ENCODE assay signal across 18 cellular contexts in genomic region chr12:115672506-115673080, GRCh38.
A peak's percentile ranks its signal among the peaks of the same experiment; 100 is the strongest.
DNase-seq lines count a peak whose midpoint lies in the region; ATAC-seq and TF ChIP-seq lines count a peak whose summit lies in the region.
"Had no signal": no experiment of that assay in that cellular context is flagged by ENCODE, and none has a peak within 500 bp of the region (broad histone marks: within the 10 kb centered on the region; RNA-seq: fewer than 3 reads in every experiment).

No MANE protein-coding gene starts in this region.

- no peaks in the 10 kb centered on the region for H3K36me3 ChIP-seq in neural cell (ENCODE audit: insufficient read depth, low read length)
- no peaks in the 10 kb centered on the region for H3K36me3 ChIP-seq in mucosa of descending colon (ENCODE audit: low read depth)

- peak overlapping the region; percentile 46 for H3K27ac ChIP-seq in neural cell (ENCODE audit: low read length)
- H3K27ac ChIP-seq: GM23248 had no signal

- no peaks in the 10 kb centered on the region for H4K20me1 ChIP-seq in neural cell (ENCODE audit: insufficient read depth)

- intact Hi-C loops in mucosa of descending colon (cut with DNase I, micrococcal nuclease): no loop called here
- intact Hi-C loops in activated CD4-positive, alpha-beta memory T cell treated with anti-CD3 and anti-CD28 coated beads for 36 hours (cut with micrococcal nuclease): no loop called here

- TF ChIP-seq EP300 in neural cell (conservative IDR thresholded peaks at IDR 0.05; ENCODE audit: poor library complexity, severe bottlenecking): peak; percentile 89

- H3K4me3 ChIP-seq in neural cell (ENCODE audit: low read length) (no peak overlapping the region), mucosa of descending colon (no peak overlapping the region)
- H3K4me3 ChIP-seq: GM23248 had no signal

- TF ChIP-seq CTCF in neural cell (IDR thresholded peaks at IDR 0.05; ENCODE audit: poor library complexity, severe bottlenecking) (no peak), mucosa of descending colon (IDR thresholded peaks at IDR 0.05) (no peak)

- in situ Hi-C loops in G401 (cut with HindIII; ENCODE audit: low sequenced_read_pairs): no loop called here

- H3K9me3 Mint-ChIP-seq in activated CD4-positive, alpha-beta memory T cell treated with anti-CD3 and anti-CD28 coated beads for 36 hours: peaks cover 10% of the 10 kb centered on the region

- no peaks in the 10 kb centered on the region for H3K4me1 ChIP-seq in mucosa of descending colon (ENCODE audit: low read depth)

- DNase-seq in G401 (ENCODE audit: low spot score) (peak; percentile 82), cerebellum (ENCODE audit: low spot score) (peak; percentile 44), retina (peak; percentile 91), mucosa of descending colon (no peak)
- DNase-seq in stimulated activated naive CD8-positive, alpha-beta T cell treated with anti-CD3 and anti-CD28 coated beads, Interleukin-15, Interleukin-2, amounts not matched to agents 100 U/mL and 50 U/mL, for 24 hours: no peak
- DNase-seq in activated CD4-positive, alpha-beta memory T cell treated with anti-CD3 and anti-CD28 coated beads for 36 hours: no peak
- DNase-seq: CD4-positive, alpha-beta T cell; CD8-positive, alpha-beta memory T cell; DMS 273 treated with DMSO at 0.1 percent for 48 hours; DMS79; EL; GF-D8; GM23248; H7; HCEC 1CT had no signal

- CTCF ChIA-PET in activated CD4-positive, alpha-beta memory T cell treated with anti-CD3 and anti-CD28 coated beads for 36 hours (lab: Charles Lee): no interaction called here

- peak; percentile 16 for TF ChIP-seq RAD21 in neural cell (conservative IDR thresholded peaks at IDR 0.05)

- H3F3A ChIP-seq in neural cell (ENCODE audit: insufficient read depth, low read length, poor library complexity, severe bottlenecking): no peaks in the 10 kb centered on the region

- H3K27me3 ChIP-seq in neural cell (ENCODE audit: insufficient read depth, low read depth, low read length): no peaks in the 10 kb centered on the region

- no peaks in the 10 kb centered on the region for H3K79me2 ChIP-seq in neural cell (replicated peaks; ENCODE audit: insufficient read depth, low read length)

- no peaks in the 10 kb centered on the region for H3K4me1 Mint-ChIP-seq in activated CD4-positive, alpha-beta memory T cell treated with anti-CD3 and anti-CD28 coated beads for 36 hours (ENCODE audit: low read depth)
- H3K4me1 Mint-ChIP-seq: CD14-positive monocyte; CD8-positive, alpha-beta memory T cell had no signal

- H3K27me3 Mint-ChIP-seq in activated CD4-positive, alpha-beta memory T cell treated with anti-CD3 and anti-CD28 coated beads for 36 hours: no peaks in the 10 kb centered on the region

- H3K4me2 ChIP-seq in neural cell (ENCODE audit: low read length): no peak overlapping the region

- no peak overlapping the region for H2AFZ ChIP-seq in neural cell (ENCODE audit: low read depth, low read length)
- H2AFZ ChIP-seq: GM23248 had no signal

- no peaks in the 10 kb centered on the region for H3K36me3 Mint-ChIP-seq in activated CD4-positive, alpha-beta memory T cell treated with anti-CD3 and anti-CD28 coated beads for 36 hours
- H3K36me3 Mint-ChIP-seq: CD14-positive monocyte; CD8-positive, alpha-beta memory T cell had no signal

- H3K9me3 ChIP-seq in neural cell (ENCODE audit: low read length) (peaks cover 4% of the 10 kb centered on the region), mucosa of descending colon (no peaks in the 10 kb centered on the region)

- ATAC-seq in GM18870 (IDR thresholded peaks at IDR 0.05; ENCODE audit: unreplicated experiment) (no peak), mucosa of descending colon (no peak)
- ATAC-seq in stimulated activated naive CD8-positive, alpha-beta T cell treated with anti-CD3 and anti-CD28 coated beads, Interleukin-15, Interleukin-2, amounts not matched to agents 100 U/mL and 50 U/mL, for 24 hours: no peak

- no peak overlapping the region for H3K27ac Mint-ChIP-seq in activated CD4-positive, alpha-beta memory T cell treated with anti-CD3 and anti-CD28 coated beads for 36 hours
- H3K27ac Mint-ChIP-seq: CD14-positive monocyte; CD4-positive, alpha-beta T cell; CD8-positive, alpha-beta memory T cell had no signal

- H3K9me2 ChIP-seq in neural cell (ENCODE audit: insufficient read depth, low read length): no peaks in the 10 kb centered on the region

- no peak overlapping the region for H3K4me3 Mint-ChIP-seq in activated CD4-positive, alpha-beta memory T cell treated with anti-CD3 and anti-CD28 coated beads for 36 hours
- H3K4me3 Mint-ChIP-seq: CD14-positive monocyte; CD4-positive, alpha-beta T cell; CD8-positive, alpha-beta memory T cell had no signal

- no peak overlapping the region for H3K9ac ChIP-seq in neural cell (ENCODE audit: low read length)
- H3K9ac ChIP-seq: GM23248 had no signal

- POLR2A ChIA-PET in activated CD4-positive, alpha-beta memory T cell treated with anti-CD3 and anti-CD28 coated beads for 36 hours (lab: Charles Lee): no interaction called here

TF ChIP-seq in neural cell, 6 proteins besides CTCF, POLR2A, EP300 and RAD21:
- TF ChIP-seq TAF1 (IDR thresholded peaks at IDR 0.05; ENCODE audit: low read depth) (no peak), POLR2AphosphoS5 (IDR thresholded peaks at IDR 0.05) (peak; percentile 56), SMC3 (conservative IDR thresholded peaks at IDR 0.05; ENCODE audit: poor library complexity) (no peak), EZH2 (IDR thresholded peaks at IDR 0.05; ENCODE audit: borderline replicate concordance, insufficient read depth, low read length, poor library complexity, severe bottlenecking) (no peak), MXI1 (conservative IDR thresholded peaks at IDR 0.05; ENCODE audit: poor library complexity, severe bottlenecking) (no peak)
- TF ChIP-seq, protein P1, sequence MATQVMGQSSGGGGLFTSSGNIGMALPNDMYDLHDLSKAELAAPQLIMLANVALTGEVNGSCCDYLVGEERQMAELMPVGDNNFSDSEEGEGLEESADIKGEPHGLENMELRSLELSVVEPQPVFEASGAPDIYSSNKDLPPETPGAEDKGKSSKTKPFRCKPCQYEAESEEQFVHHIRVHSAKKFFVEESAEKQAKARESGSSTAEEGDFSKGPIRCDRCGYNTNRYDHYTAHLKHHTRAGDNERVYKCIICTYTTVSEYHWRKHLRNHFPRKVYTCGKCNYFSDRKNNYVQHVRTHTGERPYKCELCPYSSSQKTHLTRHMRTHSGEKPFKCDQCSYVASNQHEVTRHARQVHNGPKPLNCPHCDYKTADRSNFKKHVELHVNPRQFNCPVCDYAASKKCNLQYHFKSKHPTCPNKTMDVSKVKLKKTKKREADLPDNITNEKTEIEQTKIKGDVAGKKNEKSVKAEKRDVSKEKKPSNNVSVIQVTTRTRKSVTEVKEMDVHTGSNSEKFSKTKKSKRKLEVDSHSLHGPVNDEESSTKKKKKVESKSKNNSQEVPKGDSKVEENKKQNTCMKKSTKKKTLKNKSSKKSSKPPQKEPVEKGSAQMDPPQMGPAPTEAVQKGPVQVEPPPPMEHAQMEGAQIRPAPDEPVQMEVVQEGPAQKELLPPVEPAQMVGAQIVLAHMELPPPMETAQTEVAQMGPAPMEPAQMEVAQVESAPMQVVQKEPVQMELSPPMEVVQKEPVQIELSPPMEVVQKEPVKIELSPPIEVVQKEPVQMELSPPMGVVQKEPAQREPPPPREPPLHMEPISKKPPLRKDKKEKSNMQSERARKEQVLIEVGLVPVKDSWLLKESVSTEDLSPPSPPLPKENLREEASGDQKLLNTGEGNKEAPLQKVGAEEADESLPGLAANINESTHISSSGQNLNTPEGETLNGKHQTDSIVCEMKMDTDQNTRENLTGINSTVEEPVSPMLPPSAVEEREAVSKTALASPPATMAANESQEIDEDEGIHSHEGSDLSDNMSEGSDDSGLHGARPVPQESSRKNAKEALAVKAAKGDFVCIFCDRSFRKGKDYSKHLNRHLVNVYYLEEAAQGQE (IDR thresholded peaks at IDR 0.05; ENCODE audit: borderline replicate concordance): peak; percentile 81

Comparison
In these comparisons a context has a peak if more than half of its experiments do, and no peak if none do; other contexts are left out.
1. DNase-seq: peak in G401 (single experiment), cerebellum (single experiment) and retina (single experiment); none in mucosa of descending colon (0 of 3), stimulated activated naive CD8-positive, alpha-beta T cell treated with anti-CD3 and anti-CD28 coated beads, Interleukin-15, Interleukin-2, amounts not matched to agents 100 U/mL and 50 U/mL, for 24 hours (single experiment) and activated CD4-positive, alpha-beta memory T cell treated with anti-CD3 and anti-CD28 coated beads for 36 hours (single experiment).